ENCODE assay signal across 29 cellular contexts in genomic region chr4:93416337-93417102, GRCh38.
DNase-seq lines count a peak whose midpoint lies in the region; ATAC-seq, FAIRE-seq and TF ChIP-seq lines count a peak whose summit lies in the region.
"Had no signal": no experiment of that assay in that cellular context is flagged by ENCODE, and none has a peak within 500 bp of the region (broad histone marks: within the 10 kb centered on the region; RNA-seq: fewer than 3 reads in every experiment).

No MANE protein-coding gene starts in this region.

- H3F3A ChIP-seq in neural cell (ENCODE audit: insufficient read depth, low read length, poor library complexity, severe bottlenecking), result peaks cover 6% of the 10 kb centered on the region
- H3F3A ChIP-seq in GM23338 (replicated peaks; ENCODE audit: low read depth), result no peaks in the 10 kb centered on the region

- H3K9me3 Mint-ChIP-seq in GM23338, result no peaks in the 10 kb centered on the region
- H3K9me3 Mint-ChIP-seq: activated naive CD4-positive, alpha-beta T cell treated with anti-CD3 and anti-CD28 coated beads for 36 hours had no signal

- H3K79me2 ChIP-seq in neural cell (replicated peaks; ENCODE audit: insufficient read depth, low read length) (no peaks in the 10 kb centered on the region), GM23338 (replicated peaks; ENCODE audit: insufficient read depth) (no peaks in the 10 kb centered on the region)

- H3K36me3 Mint-ChIP-seq in GM23338 (ENCODE audit: low read depth), result no peaks in the 10 kb centered on the region
- H3K36me3 Mint-ChIP-seq: IgD-negative memory B cell, immature natural killer cell, naive B cell had no signal

- H3K4me2 ChIP-seq in neural cell (ENCODE audit: low read length) (no peak overlapping the region), GM23338 (no peak overlapping the region)
- H3K4me2 ChIP-seq: BLaER1 treated with 17β-estradiol and CSF1 and Interleukin-3, amounts not matched to agents 10 nM and 100 nM; PC-9 had no signal

- peaks cover 24% of the 10 kb centered on the region for H3K4me1 Mint-ChIP-seq in GM23338
- H3K4me1 Mint-ChIP-seq: activated B cell treated with CpG ODN at 0.5 μM for 24 hours, IgD-negative memory B cell, immature natural killer cell, naive B cell had no signal

- H3K9ac ChIP-seq in neural cell (ENCODE audit: low read length), result no peak overlapping the region
- H3K9ac ChIP-seq: BLaER1 treated with 17β-estradiol and CSF1 and Interleukin-3, amounts not matched to agents 10 nM and 100 nM had no signal

- peak; percentile 18 for DNase-seq in M059J (ENCODE audit: low read depth)
- DNase-seq in NCI-H82 treated with DMSO at 0.1 percent for 48 hours (lab: John Stamatoyannopoulos, UW; ENCODE audit: unreplicated experiment), result peak; percentile 53
- DNase-seq in bronchial epithelial cell (ENCODE audit: low read depth), result peak; percentile 33
- DNase-seq in GM23338 (ENCODE audit: low spot score), result no peak
- DNase-seq in activated CD8-positive, alpha-beta memory T cell treated with anti-CD3 and anti-CD28 coated beads, Interleukin-2, amount 50 U/mL, for 48 hours, result no peak
- no peak for DNase-seq in aorta
- DNase-seq: activated B cell treated with CpG ODN at 0.5 μM for 24 hours; activated naive CD4-positive, alpha-beta T cell treated with anti-CD3 and anti-CD28 coated beads for 36 hours; Caco-2; central memory CD4-positive, alpha-beta T cell; dermis blood vessel endothelial cell; DMS79 treated with DMSO at 0.1 percent for 48 hours; immature natural killer cell; mesendoderm; naive B cell; NCI-H1092; NCI-H2029 treated with DMSO at 0.1 percent for 48 hours; NCI-H345; nucleus accumbens; PC-9; Right ventricle myocardium superior; stimulated activated naive CD4-positive, alpha-beta T cell; SW 1271; T-helper 9 cell had no signal

- no peaks in the 10 kb centered on the region for H3K36me3 ChIP-seq in bronchial epithelial cell (ENCODE audit: control insufficient read depth, insufficient read depth, low read length)
- H3K36me3 ChIP-seq in neural cell (ENCODE audit: insufficient read depth, low read length), result no peaks in the 10 kb centered on the region
- no peaks in the 10 kb centered on the region for H3K36me3 ChIP-seq in GM23338 (ENCODE audit: insufficient read depth)
- H3K36me3 ChIP-seq in aorta (ENCODE audit: control insufficient read depth in 1 of 2, insufficient read depth in 2 of 2, low read length in 1 of 2), result no peaks in the 10 kb centered on the region
- H3K36me3 ChIP-seq: BLaER1 treated with 17β-estradiol and CSF1 and Interleukin-3, amounts not matched to agents 10 nM and 100 nM; esophagus muscularis mucosa had no signal

- H3K27me3 Mint-ChIP-seq in GM23338 (ENCODE audit: insufficient read depth, low read depth, poor library complexity), result no peaks in the 10 kb centered on the region
- H3K27me3 Mint-ChIP-seq: activated B cell treated with CpG ODN at 0.5 μM for 24 hours, IgD-negative memory B cell, naive B cell had no signal

- ATAC-seq in GM23338, result no peak
- no peak for ATAC-seq in HG02884 (IDR thresholded peaks at IDR 0.05; ENCODE audit: unreplicated experiment)
- ATAC-seq in aorta (ENCODE audit: low FRiP score), result no peak

- H3K27me3 ChIP-seq in bronchial epithelial cell (ENCODE audit: control insufficient read depth, insufficient read depth, low read length) (no peaks in the 10 kb centered on the region), neural cell (ENCODE audit: insufficient read depth, low read depth, low read length) (no peaks in the 10 kb centered on the region), GM23338 (ENCODE audit: insufficient read depth) (no peaks in the 10 kb centered on the region), aorta (ENCODE audit: control insufficient read depth in 1 of 2, insufficient read depth in 2 of 2, low read length in 1 of 2) (no peaks in the 10 kb centered on the region)
- H3K27me3 ChIP-seq: BLaER1 treated with 17β-estradiol and CSF1 and Interleukin-3, amounts not matched to agents 10 nM and 100 nM; esophagus muscularis mucosa had no signal

- H3K9me2 ChIP-seq in neural cell (ENCODE audit: insufficient read depth, low read length), result no peaks in the 10 kb centered on the region
- H3K9me2 ChIP-seq in GM23338 (ENCODE audit: insufficient read depth), result no peaks in the 10 kb centered on the region

- H3K27ac Mint-ChIP-seq in GM23338, result no peak overlapping the region
- H3K27ac Mint-ChIP-seq: activated B cell treated with CpG ODN at 0.5 μM for 24 hours; activated naive CD4-positive, alpha-beta T cell treated with anti-CD3 and anti-CD28 coated beads for 36 hours; IgD-negative memory B cell; immature natural killer cell; naive B cell had no signal

- FAIRE-seq in bronchial epithelial cell (lab: Jason Lieb, UNC), result no peak

- intact Hi-C loops in aorta (cut with DNase I), result no loop called here

- no peak overlapping the region for H3K4me3 Mint-ChIP-seq in GM23338
- H3K4me3 Mint-ChIP-seq: activated B cell treated with CpG ODN at 0.5 μM for 24 hours; activated naive CD4-positive, alpha-beta T cell treated with anti-CD3 and anti-CD28 coated beads for 36 hours; IgD-negative memory B cell; immature natural killer cell; naive B cell had no signal

- TF ChIP-seq CTCF in bronchial epithelial cell (IDR thresholded peaks at IDR 0.05; ENCODE audit: insufficient read depth, low read length, severe bottlenecking) (no peak), neural cell (IDR thresholded peaks at IDR 0.05; ENCODE audit: poor library complexity, severe bottlenecking) (no peak), GM23338 (conservative IDR thresholded peaks at IDR 0.05; ENCODE audit: low read depth in 2 of 2) (no peak)

- H4K20me1 ChIP-seq in neural cell (ENCODE audit: insufficient read depth) (no peaks in the 10 kb centered on the region), GM23338 (replicated peaks; ENCODE audit: insufficient read depth) (no peaks in the 10 kb centered on the region)
- H4K20me1 ChIP-seq: BLaER1 treated with 17β-estradiol and CSF1 and Interleukin-3, amounts not matched to agents 10 nM and 100 nM had no signal

- H3K4me3 ChIP-seq in bronchial epithelial cell (ENCODE audit: low read depth, low read length) (no peak overlapping the region), neural cell (ENCODE audit: low read length) (no peak overlapping the region), GM23338 (no peak overlapping the region), aorta (ENCODE audit: low read length in 2 of 2) (no peak overlapping the region)
- H3K4me3 ChIP-seq: BLaER1 treated with 17β-estradiol and CSF1 and Interleukin-3, amounts not matched to agents 10 nM and 100 nM; esophagus muscularis mucosa; PC-9 had no signal

- peaks cover 8% of the 10 kb centered on the region for H3K4me1 ChIP-seq in GM23338 (ENCODE audit: insufficient read depth)
- no peaks in the 10 kb centered on the region for H3K4me1 ChIP-seq in aorta (ENCODE audit: control insufficient read depth in 1 of 2, insufficient read depth in 2 of 2, low read length in 2 of 2)
- H3K4me1 ChIP-seq: BLaER1 treated with 17β-estradiol and CSF1 and Interleukin-3, amounts not matched to agents 10 nM and 100 nM; Caco-2; esophagus muscularis mucosa had no signal

- H3K9me3 ChIP-seq in neural cell (ENCODE audit: low read length) (no peaks in the 10 kb centered on the region), aorta (ENCODE audit: control insufficient read depth, low read length) (no peaks in the 10 kb centered on the region)
- H3K9me3 ChIP-seq: BLaER1 treated with 17β-estradiol and CSF1 and Interleukin-3, amounts not matched to agents 10 nM and 100 nM; Caco-2; esophagus muscularis mucosa had no signal

- TF ChIP-seq RAD21 in neural cell (conservative IDR thresholded peaks at IDR 0.05), result no peak

- 44 to 60% methylated on average over 4 of the region's 4 CpGs for WGBS in aorta, 2 donors

- TF ChIP-seq EP300 in neural cell (conservative IDR thresholded peaks at IDR 0.05; ENCODE audit: poor library complexity, severe bottlenecking), result no peak

- H2AFZ ChIP-seq in neural cell (ENCODE audit: low read depth, low read length) (no peak overlapping the region), GM23338 (no peak overlapping the region)
- H2AFZ ChIP-seq: PC-9 had no signal

- H3K27ac ChIP-seq in neural cell (ENCODE audit: low read length), result peak overlapping the region; percentile 20
- H3K27ac ChIP-seq in GM23338 (ENCODE audit: low read depth), result no peak overlapping the region
- no peak overlapping the region for H3K27ac ChIP-seq in aorta (ENCODE audit: low read depth in 1 of 2, low read length in 2 of 2)
- H3K27ac ChIP-seq: BLaER1 treated with 17β-estradiol and CSF1 and Interleukin-3, amounts not matched to agents 10 nM and 100 nM; esophagus muscularis mucosa; PC-9 had no signal

TF ChIP-seq in neural cell, 6 proteins besides CTCF, POLR2A, EP300 and RAD21 (continues in another document):
- no peak for TF ChIP-seq TAF1 (IDR thresholded peaks at IDR 0.05; ENCODE audit: low read depth)
- TF ChIP-seq SMC3 (conservative IDR thresholded peaks at IDR 0.05; ENCODE audit: poor library complexity), result no peak
- no peak for TF ChIP-seq POLR2AphosphoS5 (IDR thresholded peaks at IDR 0.05)

TF ChIP-seq in GM23338, 12 proteins besides CTCF, POLR2A, EP300 and RAD21 (continues in another document):
- no peak for TF ChIP-seq EZH2phosphoT487 (IDR thresholded peaks at IDR 0.05; ENCODE audit: unreplicated experiment)

Comparison
In these comparisons a context has a peak if more than half of its experiments do, and no peak if none do; other contexts are left out.
1. DNase-seq: peak in M059J (single experiment), NCI-H82 treated with DMSO at 0.1 percent for 48 hours (single experiment) and bronchial epithelial cell (single experiment); none in GM23338 (single experiment), activated CD8-positive, alpha-beta memory T cell treated with anti-CD3 and anti-CD28 coated beads, Interleukin-2, amount 50 U/mL, for 48 hours (single experiment) and aorta (0 of 2).